8 cellular contexts compared by ENCODE assay signal in genomic region chr11:36726420-36726819, GRCh38.
"Had no signal": no experiment of that assay in that cellular context is flagged by ENCODE, and none has a peak within 500 bp of the region (broad histone marks: within the 10 kb centered on the region; RNA-seq: fewer than 3 reads in every experiment).

No MANE protein-coding gene starts in this region.

- ATAC-seq: GM12878 had no signal

- DNase-seq: GDM1, GF-D8 had no signal

- H3K4me3 ChIP-seq: GM12878 had no signal

- FAIRE-seq: G401.6, GM12878, GM12891, GM12892, GM18507, GM19239 had no signal
